Comparison of ENCODE assay signal across 18 cellular contexts in the genomic region with DNA sequence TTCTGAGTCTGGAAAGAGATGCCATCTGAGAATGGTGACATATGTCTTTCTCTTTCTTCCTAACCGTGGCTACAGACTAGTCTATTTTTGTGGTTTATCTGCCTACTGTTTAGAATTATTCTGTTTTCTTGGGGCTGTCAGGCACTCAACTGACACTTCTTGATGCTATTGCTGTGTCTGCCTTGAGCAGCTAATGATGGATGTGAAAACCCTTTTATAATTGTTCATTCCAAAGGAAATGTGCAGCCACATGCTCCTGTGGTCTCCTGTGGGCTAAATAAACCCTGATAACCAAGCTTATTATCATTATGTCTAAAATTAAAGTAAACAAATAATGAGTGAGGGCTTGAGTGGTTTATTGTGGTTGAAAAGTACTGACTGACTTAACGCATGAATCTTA.
"Had no signal": no experiment of that assay in that cellular context is flagged by ENCODE, and none has a peak within 500 bp of the region (broad histone marks: within the 10 kb centered on the region; RNA-seq: fewer than 3 reads in every experiment).

No MANE protein-coding gene starts in this region.

- H3K4me1 Mint-ChIP-seq: activated CD4-positive, alpha-beta T cell treated with anti-CD3 and anti-CD28 coated beads for 36 hours; activated naive CD8-positive, alpha-beta T cell treated with anti-CD3 and anti-CD28 coated beads for 36 hours; natural killer cell had no signal

- H3K9me3 Mint-ChIP-seq: activated naive CD8-positive, alpha-beta T cell treated with anti-CD3 and anti-CD28 coated beads for 36 hours; endodermal cell had no signal

- ATAC-seq: activated CD4-positive, alpha-beta T cell treated with anti-CD3 and anti-CD28 coated beads for 36 hours; activated CD8-positive, alpha-beta T cell treated with anti-CD3 and anti-CD28 coated beads, Interleukin-2, amount 10 ng/mL, durations not matched to agents 7 days and 5 days; left lobe of liver; natural killer cell had no signal

- H3K4me3 ChIP-seq: hepatocyte, skin epidermis, transverse colon had no signal

- DNase-seq: activated CD4-positive, alpha-beta T cell treated with anti-CD3 and anti-CD28 coated beads for 36 hours; activated CD8-positive, alpha-beta memory T cell treated with anti-CD3 and anti-CD28 coated beads, Interleukin-2, amount 50 U/mL, for 4 hours; activated CD8-positive, alpha-beta T cell treated with anti-CD3 and anti-CD28 coated beads, Interleukin-2, amount 10 ng/mL, durations not matched to agents 7 days and 5 days; activated naive CD8-positive, alpha-beta T cell treated with anti-CD3 and anti-CD28 coated beads for 36 hours; aorta; endodermal cell; islet precursor cell; mesendoderm; natural killer cell; occipital lobe; stimulated activated CD4-positive, alpha-beta T cell treated with anti-CD3 and anti-CD28 coated beads, Interleukin-4, amount 100 ng/mL, for 24 hours; stimulated activated naive CD4-positive, alpha-beta T cell; substantia nigra; T-helper 2 cell; transverse colon had no signal

- H3K27ac Mint-ChIP-seq: activated CD4-positive, alpha-beta T cell treated with anti-CD3 and anti-CD28 coated beads for 36 hours; activated CD8-positive, alpha-beta T cell treated with anti-CD3 and anti-CD28 coated beads, Interleukin-2, amount 10 ng/mL, durations not matched to agents 7 days and 5 days; activated naive CD8-positive, alpha-beta T cell treated with anti-CD3 and anti-CD28 coated beads for 36 hours; endodermal cell; natural killer cell had no signal

- H3K27me3 ChIP-seq: hepatocyte, transverse colon had no signal

- H3K4me3 Mint-ChIP-seq: activated CD4-positive, alpha-beta T cell treated with anti-CD3 and anti-CD28 coated beads for 36 hours; activated CD8-positive, alpha-beta T cell treated with anti-CD3 and anti-CD28 coated beads, Interleukin-2, amount 10 ng/mL, durations not matched to agents 7 days and 5 days; activated naive CD8-positive, alpha-beta T cell treated with anti-CD3 and anti-CD28 coated beads for 36 hours; endodermal cell; natural killer cell had no signal

- H3K36me3 Mint-ChIP-seq: activated naive CD8-positive, alpha-beta T cell treated with anti-CD3 and anti-CD28 coated beads for 36 hours; natural killer cell had no signal

- H3K9me3 ChIP-seq: transverse colon had no signal

- H3K36me3 ChIP-seq: transverse colon had no signal
